ENCODE assay signal across 31 cellular contexts in genomic region chr5:92380069-92380770, GRCh38.
DNase-seq lines count a peak whose midpoint lies in the region; ATAC-seq and TF ChIP-seq lines count a peak whose summit lies in the region.
"Had no signal": no experiment of that assay in that cellular context is flagged by ENCODE, and none has a peak within 500 bp of the region (broad histone marks: within the 10 kb centered on the region; RNA-seq: fewer than 3 reads in every experiment).

No MANE protein-coding gene starts in this region.

- H3K9me3 ChIP-seq in breast epithelium, result peaks cover 0 to 2% of the 10 kb centered on the region in 2 donors
- peaks cover 0 to 3% (median 0%) of the 10 kb centered on the region in 8 donors for H3K9me3 ChIP-seq in spleen
- H3K9me3 ChIP-seq: testis had no signal

- intact Hi-C loops in MCF 10A (cut with micrococcal nuclease), result no loop called here
- intact Hi-C loops in breast epithelium (cut with DNase I; ENCODE audit: low total_unique reads), result no loop called here
- intact Hi-C loops in spleen (cut with DNase I; ENCODE audit: low total_unique reads), result no loop called here

- CTCF ChIA-PET in MCF 10A (lab: Yijun Ruan, JAX), result no interaction called here

- peak overlapping the region; percentile 27 for H3K27ac Mint-ChIP-seq in MCF 10A (ENCODE audit: low read depth, unreplicated experiment)
- H3K27ac Mint-ChIP-seq: activated CD8-positive, alpha-beta memory T cell treated with anti-CD3 and anti-CD28 coated beads, Interleukin-2, amount 10 ng/mL, durations not matched to agents 7 days and 5 days; activated naive CD8-positive, alpha-beta T cell treated with anti-CD3 and anti-CD28 coated beads, Interleukin-2, amount 10 ng/mL, durations not matched to agents 7 days and 5 days; CD8-positive, alpha-beta T cell; immature natural killer cell; stimulated activated naive CD8-positive, alpha-beta T cell treated with anti-CD3 and anti-CD28 coated beads, Interleukin-15, Interleukin-2, amounts not matched to agents 100 ng/mL and 50 ng/mL, for 24 hours; T-helper 1 cell treated with Interleukin-12 subunit alpha and Interleukin-12 subunit beta and Interleukin-4 antibody, amounts not matched to agents 30 μg/mL and 1 μg/mL, for 36 hours had no signal

- no TSS peak for BruUV-seq in MCF 10A (replicated peaks; lab: Mats Ljungman, UMichigan)

- H3K27me3 Mint-ChIP-seq in MCF 10A (ENCODE audit: insufficient read depth, unreplicated experiment), result no peaks in the 10 kb centered on the region
- H3K27me3 Mint-ChIP-seq: activated CD8-positive, alpha-beta memory T cell treated with anti-CD3 and anti-CD28 coated beads, Interleukin-2, amount 10 ng/mL, durations not matched to agents 7 days and 5 days; activated naive CD8-positive, alpha-beta T cell treated with anti-CD3 and anti-CD28 coated beads, Interleukin-2, amount 10 ng/mL, durations not matched to agents 7 days and 5 days; stimulated activated naive CD8-positive, alpha-beta T cell treated with anti-CD3 and anti-CD28 coated beads, Interleukin-15, Interleukin-2, amounts not matched to agents 100 ng/mL and 50 ng/mL, for 24 hours had no signal

- no peak overlapping the region for H3K27ac ChIP-seq in breast epithelium
- H3K27ac ChIP-seq in spleen, result no peak overlapping the region
- H3K27ac ChIP-seq: 22Rv1, PC-9, testis had no signal

- in situ Hi-C loops in astrocyte of the spinal cord (cut with HindIII; ENCODE audit: low sequenced_read_pairs), result no loop called here

- 18 to 75% (median 69%) methylated on average over 1 of the region's 1 CpG for WGBS in spleen, 5 donors

- TF ChIP-seq CTCF in MCF 10A (IDR thresholded peaks at IDR 0.05; ENCODE audit: unreplicated experiment) (no peak), breast epithelium (IDR thresholded peaks at IDR 0.05) (no peak), astrocyte of the spinal cord (IDR thresholded peaks at IDR 0.05; ENCODE audit: low read depth, low read length) (no peak), foreskin fibroblast (IDR thresholded peaks at IDR 0.05; ENCODE audit: low read depth, low read length) (no peak), spleen (IDR thresholded peaks at IDR 0.05 in 8 of 11, conservative IDR thresholded peaks at IDR 0.05 in 3 of 11) (no peak)

- no peak for ATAC-seq in stimulated activated naive CD8-positive, alpha-beta T cell treated with anti-CD3 and anti-CD28 coated beads, Interleukin-15, Interleukin-2, amounts not matched to agents 100 U/mL and 50 U/mL, for 24 hours
- ATAC-seq in GM18861 (IDR thresholded peaks at IDR 0.05; ENCODE audit: unreplicated experiment), result no peak
- ATAC-seq: activated CD8-positive, alpha-beta memory T cell treated with anti-CD3 and anti-CD28 coated beads, Interleukin-2, amount 10 ng/mL, durations not matched to agents 7 days and 5 days; CD8-positive, alpha-beta T cell; left colon; right cardiac atrium; SK-N-SH treated with all-trans-retinoic acid at 6 μM for 48 hours had no signal

- H3K4me1 ChIP-seq in breast epithelium (no peaks in the 10 kb centered on the region), spleen (no peaks in the 10 kb centered on the region)
- H3K4me1 ChIP-seq: testis had no signal

- H3K36me3 ChIP-seq in breast epithelium (no peaks in the 10 kb centered on the region), spleen (no peaks in the 10 kb centered on the region)

- no peak overlapping the region for H3K4me3 Mint-ChIP-seq in MCF 10A (ENCODE audit: unreplicated experiment)
- H3K4me3 Mint-ChIP-seq: activated CD8-positive, alpha-beta memory T cell treated with anti-CD3 and anti-CD28 coated beads, Interleukin-2, amount 10 ng/mL, durations not matched to agents 7 days and 5 days; activated naive CD8-positive, alpha-beta T cell treated with anti-CD3 and anti-CD28 coated beads, Interleukin-2, amount 10 ng/mL, durations not matched to agents 7 days and 5 days; CD8-positive, alpha-beta T cell; immature natural killer cell; stimulated activated naive CD8-positive, alpha-beta T cell treated with anti-CD3 and anti-CD28 coated beads, Interleukin-15, Interleukin-2, amounts not matched to agents 100 ng/mL and 50 ng/mL, for 24 hours; T-helper 1 cell treated with Interleukin-12 subunit alpha and Interleukin-12 subunit beta and Interleukin-4 antibody, amounts not matched to agents 30 μg/mL and 1 μg/mL, for 36 hours had no signal

- H3K4me1 Mint-ChIP-seq in MCF 10A (ENCODE audit: insufficient read depth, unreplicated experiment), result peaks cover 23% of the 10 kb centered on the region
- H3K4me1 Mint-ChIP-seq: activated CD8-positive, alpha-beta memory T cell treated with anti-CD3 and anti-CD28 coated beads, Interleukin-2, amount 10 ng/mL, durations not matched to agents 7 days and 5 days; activated naive CD8-positive, alpha-beta T cell treated with anti-CD3 and anti-CD28 coated beads, Interleukin-2, amount 10 ng/mL, durations not matched to agents 7 days and 5 days; immature natural killer cell had no signal

- TF ChIP-seq POLR2A in breast epithelium (IDR thresholded peaks at IDR 0.05) (no peak), spleen (IDR thresholded peaks at IDR 0.05) (no peak)

- H3K27me3 ChIP-seq in breast epithelium, result no peaks in the 10 kb centered on the region
- no peaks in the 10 kb centered on the region for H3K27me3 ChIP-seq in spleen (replicated peaks in 1 of 7)
- H3K27me3 ChIP-seq: testis had no signal

- no peaks in the 10 kb centered on the region for H3K9me3 Mint-ChIP-seq in MCF 10A (ENCODE audit: unreplicated experiment)
- H3K9me3 Mint-ChIP-seq: activated naive CD8-positive, alpha-beta T cell treated with anti-CD3 and anti-CD28 coated beads, Interleukin-2, amount 10 ng/mL, durations not matched to agents 7 days and 5 days; CD8-positive, alpha-beta T cell had no signal

- POLR2A ChIA-PET in MCF 10A (lab: Yijun Ruan, JAX), result no interaction called here

- H3K36me3 Mint-ChIP-seq in MCF 10A (ENCODE audit: insufficient read depth, unreplicated experiment), result no peaks in the 10 kb centered on the region
- H3K36me3 Mint-ChIP-seq: activated CD8-positive, alpha-beta memory T cell treated with anti-CD3 and anti-CD28 coated beads, Interleukin-2, amount 10 ng/mL, durations not matched to agents 7 days and 5 days; activated naive CD8-positive, alpha-beta T cell treated with anti-CD3 and anti-CD28 coated beads, Interleukin-2, amount 10 ng/mL, durations not matched to agents 7 days and 5 days; CD8-positive, alpha-beta T cell; immature natural killer cell had no signal

- DNase-seq in MCF 10A (ENCODE audit: unreplicated experiment), result peak; percentile 13
- no peak for DNase-seq in breast epithelium (ENCODE audit: low spot score in 2 of 2)
- DNase-seq in astrocyte of the spinal cord (ENCODE audit: low read depth, low spot score), result peak; percentile 26
- DNase-seq in foreskin fibroblast, result peak; percentile 15 to 21
- DNase-seq in NCI-H82 treated with DMSO at 0.1 percent for 48 hours (lab: John Stamatoyannopoulos, UW; ENCODE audit: unreplicated experiment), result no peak
- no peak for DNase-seq in stimulated activated naive CD8-positive, alpha-beta T cell treated with anti-CD3 and anti-CD28 coated beads, Interleukin-15, Interleukin-2, amounts not matched to agents 100 U/mL and 50 U/mL, for 24 hours
- no peak for DNase-seq in spleen
- DNase-seq: activated CD4-positive, alpha-beta T cell treated with anti-CD3 and anti-CD28 coated beads, Interleukin-2, amount 50 U/mL, for 4 hours; activated CD8-positive, alpha-beta memory T cell treated with anti-CD3 and anti-CD28 coated beads, Interleukin-2, amount 10 ng/mL, durations not matched to agents 7 days and 5 days; activated gamma-delta T cell treated with Interleukin-2 at 50 U/mL for 16 hours; activated naive CD8-positive, alpha-beta T cell treated with anti-CD3 and anti-CD28 coated beads, Interleukin-2, amount 10 ng/mL, durations not matched to agents 7 days and 5 days; activated T-cell treated with anti-CD3 and anti-CD28 coated beads, Interleukin-2, amount 50 U/mL, for 48 hours; CD8-positive, alpha-beta T cell; DMS 273 treated with DMSO at 0.1 percent for 48 hours; immature natural killer cell; KBM-7; left colon; NCI-H1417; NCI-H2029; NCI-H524 treated with DMSO at 0.1 percent for 48 hours; PC-9; posterior cingulate gyrus; right cardiac atrium; stimulated activated CD4-positive, alpha-beta T cell treated with anti-CD3 and anti-CD28 coated beads, Interleukin-2, amount 100 ng/mL, for 24 hours; testis had no signal

- H3K4me3 ChIP-seq in breast epithelium, result no peak overlapping the region
- no peak overlapping the region for H3K4me3 ChIP-seq in astrocyte of the spinal cord (ENCODE audit: low read depth, low read length)
- no peak overlapping the region for H3K4me3 ChIP-seq in foreskin fibroblast (ENCODE audit: low read depth in 1 of 2, low read length in 2 of 2)
- no peak overlapping the region for H3K4me3 ChIP-seq in spleen
- H3K4me3 ChIP-seq: GM12878, PC-9, testis had no signal

Comparison
In these comparisons a context has a peak if more than half of its experiments do, and no peak if none do; other contexts are left out.
1. DNase-seq: peak in MCF 10A (single experiment), astrocyte of the spinal cord (single experiment) and foreskin fibroblast (2 of 2); none in breast epithelium (0 of 2), NCI-H82 treated with DMSO at 0.1 percent for 48 hours (single experiment), stimulated activated naive CD8-positive, alpha-beta T cell treated with anti-CD3 and anti-CD28 coated beads, Interleukin-15, Interleukin-2, amounts not matched to agents 100 U/mL and 50 U/mL, for 24 hours (single experiment) and spleen (single experiment).